In genomic region chr7:6505685-6506559, GRCh38 we compare ENCODE assay signal across 25 cellular contexts. TPM values are rescaled to one million over a fixed set of nuclear protein-coding genes. Genes with fewer than 3 reads are reported as not detected.
A peak's percentile ranks its signal among the peaks of the same experiment; 100 is the strongest.
DNase-seq lines count a peak whose midpoint lies in the region; ATAC-seq and TF ChIP-seq lines count a peak whose summit lies in the region.
"Had no signal": no experiment of that assay in that cellular context is flagged by ENCODE, and none has a peak within 500 bp of the region (broad histone marks: within the 10 kb centered on the region; RNA-seq: fewer than 3 reads in every experiment).

No MANE protein-coding gene starts in this region.

- H3K27ac ChIP-seq in prostate gland = no peak overlapping the region
- H3K27ac ChIP-seq: dorsolateral prefrontal cortex, epithelial cell of prostate, foreskin keratinocyte had no signal

- peak overlapping the region in 6 of 8 donors; percentile 43 to 98 (median 66) for H3K4me3 Mint-ChIP-seq in naive B cell

- no peaks in the 10 kb centered on the region for H3K27me3 Mint-ChIP-seq in naive B cell

- intact Hi-C loops in prostate gland (cut with DNase I) = no loop called here

- H3K4me1 ChIP-seq in prostate gland (replicated peaks) = no peaks in the 10 kb centered on the region
- H3K4me1 ChIP-seq: foreskin keratinocyte had no signal

- no peak overlapping the region for H3K27ac Mint-ChIP-seq in naive B cell

- ATAC-seq in naive B cell (ENCODE audit: low read depth in 2 of 2) = no peak
- ATAC-seq in esophagus mucosa = no peak
- ATAC-seq: foreskin keratinocyte had no signal

- H3K9me3 Mint-ChIP-seq in naive B cell = no peaks in the 10 kb centered on the region

- no peaks in the 10 kb centered on the region for H3K36me3 ChIP-seq in prostate gland
- H3K36me3 ChIP-seq: HAP-1, upper lobe of left lung had no signal

- DNase-seq in DMS 273 (lab: John Stamatoyannopoulos, UW; ENCODE audit: unreplicated experiment) = peak; percentile 58
- no peak for DNase-seq in DMS 273 treated with DMSO at 0.1 percent for 48 hours (lab: John Stamatoyannopoulos, UW)
- DNase-seq in ELF-1 (ENCODE audit: low read depth, low spot score) = peak; percentile 58
- peak; percentile 35 for DNase-seq in SK-MEL-5 (ENCODE audit: low read depth, low spot score)
- DNase-seq in naive B cell = no peak
- no peak for DNase-seq in DMS114 treated with DMSO at 0.1 percent for 48 hours (lab: John Stamatoyannopoulos, UW; ENCODE audit: unreplicated experiment)
- no peak for DNase-seq in prostate gland (ENCODE audit: low spot score)
- DNase-seq: activated CD4-positive, alpha-beta T cell treated with anti-CD3 and anti-CD28 coated beads, Interleukin-2, amount 50 U/mL, for 4 hours; activated gamma-delta T cell treated with Interleukin-2 at 50 U/mL for 16 hours; anterior cingulate cortex; dorsolateral prefrontal cortex; foreskin keratinocyte; GF-D8; NCI-H1105 treated with DMSO at 0.1 percent for 48 hours; NCI-H526; occipital lobe; SHP77; stimulated activated CD4-positive, alpha-beta T cell treated with anti-CD3 and anti-CD28 coated beads, Interleukin-4, amount 100 ng/mL, for 4 hours; T-helper 1 cell; upper lobe of left lung had no signal

- in situ Hi-C loops in SK-MEL-5 (cut with HindIII; ENCODE audit: low pct_unique_long_range_greater_than_20kb, low sequenced_read_pairs) = no loop called here

- no peaks in the 10 kb centered on the region for H3K36me3 Mint-ChIP-seq in naive B cell

- no peak for TF ChIP-seq POLR2A in prostate gland (IDR thresholded peaks at IDR 0.05)

- no peak for TF ChIP-seq CTCF in prostate gland (IDR thresholded peaks at IDR 0.05)

- 69% methylated on average over 20 of the region's 20 CpGs for WGBS in prostate gland

- no peak overlapping the region for H3K4me3 ChIP-seq in prostate gland
- H3K4me3 ChIP-seq: HAP-1, hepatocyte had no signal

- no peaks in the 10 kb centered on the region for H3K9me3 ChIP-seq in prostate gland
- H3K9me3 ChIP-seq: HAP-1, upper lobe of left lung had no signal

- no peaks in the 10 kb centered on the region for H3K27me3 ChIP-seq in prostate gland (replicated peaks; ENCODE audit: insufficient read depth)
- H3K27me3 ChIP-seq: foreskin keratinocyte, hepatocyte, upper lobe of left lung had no signal

- peaks cover 13 to 18% (median 18%) of the 10 kb centered on the region in 3 donors for H3K4me1 Mint-ChIP-seq in naive B cell

RNA-seq across cellular contexts. Expression of gene KDELR2, which starts 22.0 kb away (rescaled TPM):
- 185 and 186 TPM in 2 replicates for total RNA-seq in SK-MEL-5 (2014; rRNA removed; shearing (Covaris generic))
- 225 and 252 TPM in 2 replicates for polyA plus RNA-seq in SK-MEL-5 (2015; cell fraction: cytosol; rRNA removed)
- 67.3 and 72.3 TPM in 2 replicates for polyA plus RNA-seq in SK-MEL-5 (2015; cell fraction: nucleus; rRNA removed)
- 10 to 100 TPM; 33.8 to 64.8 (median 53.3) TPM for polyA plus RNA-seq in naive B cell (ENCODE audit: low read depth in 6 of 6)
- 100 to 1,000 TPM in 1 of 2 donors, 10 to 100 TPM in 1; 75.2 to 117 TPM for total RNA-seq in prostate gland
- 74.5 TPM for total RNA-seq in esophagus mucosa

RNA-seq across cellular contexts. Expression of gene GRID2IP, which starts 45.3 kb away (rescaled TPM):
- 0.03 TPM in 1 of 2 replicates, not detected in the other for total RNA-seq in SK-MEL-5 (2014; rRNA removed; shearing (Covaris generic))
- 0.10 and 0.14 TPM in 2 replicates for polyA plus RNA-seq in SK-MEL-5 (2015; cell fraction: cytosol; rRNA removed)
- 0.17 TPM in 1 of 2 replicates, not detected in the other for polyA plus RNA-seq in SK-MEL-5 (2015; cell fraction: nucleus; rRNA removed)
- under 1 TPM in 2 of 6 donors, not detected in 4; 0.08 to 0.17 TPM for polyA plus RNA-seq in naive B cell (ENCODE audit: low read depth in 6 of 6)
- total RNA-seq in prostate gland (1 to 10 TPM in 1 of 2 donors, under 1 TPM in 1; 0.73 to 2.6 TPM), esophagus mucosa (0.12 TPM)
- total RNA-seq: cardiac septum had no signal

RNA-seq across cellular contexts. Expression of gene DAGLB, which starts 58.2 kb away (rescaled TPM):
- 9.6 and 9.9 TPM in 2 replicates for total RNA-seq in SK-MEL-5 (2014; rRNA removed; shearing (Covaris generic))
- polyA plus RNA-seq in SK-MEL-5 (2015; cell fraction: cytosol; rRNA removed) = 10.2 and 11.8 TPM in 2 replicates
- polyA plus RNA-seq in SK-MEL-5 (2015; cell fraction: nucleus; rRNA removed) = 31.7 and 38.9 TPM in 2 replicates
- polyA plus RNA-seq in naive B cell (ENCODE audit: low read depth in 6 of 6) = 10 to 100 TPM in 1 of 6 donors, 1 to 10 TPM in 5; 6.4 to 19.3 (median 7.2) TPM
- total RNA-seq in prostate gland (10 to 100 TPM in 1 of 2 donors, 1 to 10 TPM in 1; 9.7 to 20.4 TPM), esophagus mucosa (11.2 TPM)

Comparison
In these comparisons a context has a peak if more than half of its experiments do, and no peak if none do; other contexts are left out.
1. DNase-seq: peak in DMS 273 (single experiment), ELF-1 (single experiment) and SK-MEL-5 (single experiment); none in DMS 273 treated with DMSO at 0.1 percent for 48 hours (single experiment), naive B cell (single experiment), DMS114 treated with DMSO at 0.1 percent for 48 hours (single experiment) and prostate gland (single experiment).